Comparison of ENCODE assay signal across 20 cellular contexts in genomic region chr3:64473476-64473875, GRCh38.
"Had no signal": no experiment of that assay in that cellular context is flagged by ENCODE, and none has a peak within 500 bp of the region (broad histone marks: within the 10 kb centered on the region; RNA-seq: fewer than 3 reads in every experiment).

No MANE protein-coding gene starts in this region.

- H3K9me3 Mint-ChIP-seq: stimulated activated naive B cell treated with anti-CD40 and anti-IgM and Interleukin-4, amounts not matched to agents 10 μg/mL and 1 μg/mL and 100 μg/mL, for 72 hours; stimulated activated naive CD8-positive, alpha-beta T cell treated with anti-CD3 and anti-CD28 coated beads, Interleukin-15, amount 100 ng/mL, for 72 hours had no signal

- H3K4me3 Mint-ChIP-seq: naive B cell; nephron progenitor cell; stimulated activated naive B cell treated with anti-CD40 and anti-IgM and Interleukin-4, amounts not matched to agents 10 μg/mL and 1 μg/mL and 100 μg/mL, for 72 hours; stimulated activated naive CD8-positive, alpha-beta T cell treated with anti-CD3 and anti-CD28 coated beads, Interleukin-15, amount 100 ng/mL, for 72 hours had no signal

- H3K4me3 ChIP-seq: colonic mucosa, hepatocyte, skin epidermis, testis, tibial nerve, upper lobe of right lung had no signal

- H3K27ac Mint-ChIP-seq: nephron progenitor cell; stimulated activated naive B cell treated with anti-CD40 and anti-IgM and Interleukin-4, amounts not matched to agents 10 μg/mL and 1 μg/mL and 100 μg/mL, for 72 hours; stimulated activated naive CD8-positive, alpha-beta T cell treated with anti-CD3 and anti-CD28 coated beads, Interleukin-15, amount 100 ng/mL, for 72 hours had no signal

- H3K4me1 Mint-ChIP-seq: naive B cell; stimulated activated naive B cell treated with anti-CD40 and anti-IgM and Interleukin-4, amounts not matched to agents 10 μg/mL and 1 μg/mL and 100 μg/mL, for 72 hours; stimulated activated naive CD8-positive, alpha-beta T cell treated with anti-CD3 and anti-CD28 coated beads, Interleukin-15, amount 100 ng/mL, for 72 hours had no signal

- DNase-seq: colonic mucosa; dermis blood vessel endothelial cell; erythroblast; foreskin melanocyte; head of caudate nucleus; left colon; left ventricle myocardium superior; mesendoderm; naive B cell; nephron progenitor cell; stimulated activated CD4-positive, alpha-beta T cell treated with anti-CD3 and anti-CD28 coated beads, Interleukin-2, amount 100 ng/mL, for 24 hours; stimulated activated CD4-positive, alpha-beta T cell treated with anti-CD3 and anti-CD28 coated beads, Interleukin-4, amount 100 ng/mL, for 4 hours; stimulated activated naive B cell treated with anti-CD40 and anti-IgM and Interleukin-4, amounts not matched to agents 10 μg/mL and 1 μg/mL and 100 μg/mL, for 72 hours; stimulated activated naive CD8-positive, alpha-beta T cell treated with anti-CD3 and anti-CD28 coated beads, Interleukin-15, amount 100 ng/mL, for 72 hours; testis; upper lobe of right lung had no signal

- H3K36me3 Mint-ChIP-seq: naive B cell; stimulated activated naive B cell treated with anti-CD40 and anti-IgM and Interleukin-4, amounts not matched to agents 10 μg/mL and 1 μg/mL and 100 μg/mL, for 72 hours had no signal

- ATAC-seq: left colon; left ventricle myocardium superior; sciatic nerve; stimulated activated naive B cell treated with anti-CD40 and anti-IgM and Interleukin-4, amounts not matched to agents 10 μg/mL and 1 μg/mL and 100 μg/mL, for 72 hours; stimulated activated naive CD8-positive, alpha-beta T cell treated with anti-CD3 and anti-CD28 coated beads, Interleukin-15, amount 100 ng/mL, for 72 hours; upper lobe of right lung had no signal
